Comparison of ENCODE assay signal across 9 cellular contexts in genomic region chr5:56080375-56081052, GRCh38.
DNase-seq lines count a peak whose midpoint lies in the region; ATAC-seq and TF ChIP-seq lines count a peak whose summit lies in the region.
"Had no signal": no experiment of that assay in that cellular context is flagged by ENCODE, and none has a peak within 500 bp of the region (broad histone marks: within the 10 kb centered on the region; RNA-seq: fewer than 3 reads in every experiment).

No MANE protein-coding gene starts in this region.

- peaks cover 28% of the 10 kb centered on the region for H3K4me1 Mint-ChIP-seq in nephron progenitor cell

- peaks cover 9% of the 10 kb centered on the region for H3K36me3 Mint-ChIP-seq in nephron progenitor cell (ENCODE audit: low read depth)

- DNase-seq in activated CD4-positive, alpha-beta T cell treated with anti-CD3 and anti-CD28 coated beads for 48 hours: peak; percentile 31
- no peak for DNase-seq in activated CD4-positive, alpha-beta T cell treated with anti-CD3 and anti-CD28 coated beads, Interleukin-2, amount 50 U/mL, for 4 hours
- DNase-seq in nephron progenitor cell (no peak), substantia nigra (lab: John Stamatoyannopoulos, UW) (no peak), AML-193 (lab: John Stamatoyannopoulos, UW) (no peak)
- DNase-seq: OCI-M1 had no signal

- no peak overlapping the region for H3K27ac ChIP-seq in substantia nigra (ENCODE audit: low read depth, low read length, poor library complexity, severe bottlenecking)

- peak overlapping the region; percentile 40 for H3K27ac Mint-ChIP-seq in nephron progenitor cell

- TF ChIP-seq CTCF in nephron progenitor cell (IDR thresholded peaks at IDR 0.05): no peak

- H3K9me3 Mint-ChIP-seq in nephron progenitor cell: peaks cover 14% of the 10 kb centered on the region

- H3K4me3 Mint-ChIP-seq in nephron progenitor cell: no peak overlapping the region

- H3K27me3 Mint-ChIP-seq in nephron progenitor cell (ENCODE audit: low read depth, poor library complexity): no peaks in the 10 kb centered on the region

- peak; percentile 63 for ATAC-seq in GM21717 (IDR thresholded peaks at IDR 0.05; ENCODE audit: unreplicated experiment)
- ATAC-seq in HG03520 (IDR thresholded peaks at IDR 0.05; ENCODE audit: unreplicated experiment): peak; percentile 62
- ATAC-seq in HG03025 (IDR thresholded peaks at IDR 0.05; ENCODE audit: low FRiP score, unreplicated experiment): no peak
